In the genomic region with DNA sequence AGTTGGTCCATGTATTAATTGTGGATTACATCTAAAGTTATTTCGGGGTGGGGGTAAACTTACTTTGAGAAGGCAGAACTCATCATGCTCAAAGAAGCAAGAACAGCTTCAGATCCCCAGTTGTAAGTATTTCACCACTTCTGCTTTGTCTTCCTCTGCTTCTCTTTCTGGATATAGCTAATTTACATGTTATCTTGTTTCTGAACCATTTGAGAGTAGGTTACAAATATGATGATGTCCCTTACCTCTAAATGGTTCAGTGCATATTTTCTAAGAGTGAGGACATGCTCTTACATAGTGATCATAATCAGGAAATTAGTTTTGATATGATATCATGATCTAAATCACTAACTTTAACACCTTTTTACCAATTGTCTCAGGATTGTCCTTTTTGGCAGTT, we compare ENCODE assay signal across 10 cellular contexts. TPM values are rescaled to one million over a fixed set of nuclear protein-coding genes. Genes with fewer than 3 reads are reported as not detected.
DNase-seq lines count a peak whose midpoint lies in the region; ATAC-seq, FAIRE-seq and TF ChIP-seq lines count a peak whose summit lies in the region.
"Had no signal": no experiment of that assay in that cellular context is flagged by ENCODE, and none has a peak within 500 bp of the region (broad histone marks: within the 10 kb centered on the region; RNA-seq: fewer than 3 reads in every experiment).

No MANE protein-coding gene starts in this region.

- H3K4me3 ChIP-seq in astrocyte (ENCODE audit: insufficient read depth, low read depth, low read length) = no peak overlapping the region

- H3K4me1 Mint-ChIP-seq in astrocyte (ENCODE audit: low read depth, unreplicated experiment) (peaks cover 60% of the 10 kb centered on the region), Calu3 (ENCODE audit: low read depth, unreplicated experiment) (peaks cover 10% of the 10 kb centered on the region), mesothelial cell of epicardium (peaks cover 28% of the 10 kb centered on the region)

- peak overlapping the region; percentile 86 for H3K4me2 ChIP-seq in astrocyte (ENCODE audit: low read length)

- CTCF ChIA-PET in Calu3 (lab: Charles Lee) = interaction anchor here (1.0 to 2.4 kb wide), 3 partner anchors 13 to 115 kb away, joined by 3 to 8 read pairs (median 3); no protein-coding TSS in a partner anchor

- H3K79me2 ChIP-seq in astrocyte (ENCODE audit: insufficient read depth, low read length) = peaks cover 93% of the 10 kb centered on the region

- H3K4me3 Mint-ChIP-seq in astrocyte (ENCODE audit: unreplicated experiment) = no peak overlapping the region
- no peak overlapping the region for H3K4me3 Mint-ChIP-seq in Calu3 (ENCODE audit: low read depth, unreplicated experiment)
- no peak overlapping the region for H3K4me3 Mint-ChIP-seq in mesothelial cell of epicardium
- H3K4me3 Mint-ChIP-seq: CD4-positive, CD25-positive, alpha-beta regulatory T cell had no signal

- peak overlapping the region; percentile 99 for H3K27ac ChIP-seq in astrocyte (ENCODE audit: low read depth, low read length)

- no peak for FAIRE-seq in astrocyte (lab: Jason Lieb, UNC)

- no peak overlapping the region for H2AFZ ChIP-seq in astrocyte (ENCODE audit: low read depth, low read length)

- peak overlapping the region; percentile 92 for H3K9ac ChIP-seq in astrocyte (ENCODE audit: low read length)

- H4K20me1 ChIP-seq in astrocyte (ENCODE audit: insufficient read depth, low read length) = peaks cover 62% of the 10 kb centered on the region

- H3K36me3 Mint-ChIP-seq in astrocyte (ENCODE audit: low read depth, unreplicated experiment) (peaks cover 2% of the 10 kb centered on the region), Calu3 (ENCODE audit: insufficient read depth, unreplicated experiment) (peaks cover 5% of the 10 kb centered on the region), mesothelial cell of epicardium (no peaks in the 10 kb centered on the region)
- H3K36me3 Mint-ChIP-seq: CD4-positive, CD25-positive, alpha-beta regulatory T cell; immature natural killer cell had no signal

- peaks cover 3% of the 10 kb centered on the region for H3K36me3 ChIP-seq in astrocyte (ENCODE audit: insufficient read depth, low read length)

- peaks cover 62% of the 10 kb centered on the region for H3K4me1 ChIP-seq in astrocyte (ENCODE audit: insufficient read depth, low read length)

- TF ChIP-seq CTCF in astrocyte (IDR thresholded peaks at IDR 0.05; ENCODE audit: insufficient read depth, low read depth, low read length) = no peak
- no peak for TF ChIP-seq CTCF in Calu3 (IDR thresholded peaks at IDR 0.05; ENCODE audit: unreplicated experiment)
- no peak for TF ChIP-seq CTCF in mesothelial cell of epicardium (IDR thresholded peaks at IDR 0.05; ENCODE audit: unreplicated experiment)

- intact Hi-C loops in Calu3 (cut with micrococcal nuclease; ENCODE audit: unreplicated experiment) = loop anchor here (5.0 kb wide), 2 partner anchors 37 to 57 kb away; no protein-coding TSS in a partner anchor

- H3K9me3 ChIP-seq in astrocyte (ENCODE audit: insufficient read depth, low read depth, low read length) = no peaks in the 10 kb centered on the region

- H3K27me3 Mint-ChIP-seq in astrocyte (ENCODE audit: low read depth, unreplicated experiment) (no peaks in the 10 kb centered on the region), Calu3 (ENCODE audit: unreplicated experiment) (no peaks in the 10 kb centered on the region), mesothelial cell of epicardium (ENCODE audit: low read depth) (no peaks in the 10 kb centered on the region)

- DNase-seq in CD1c-positive myeloid dendritic cell (ENCODE audit: extremely low spot score) (peak; percentile 37), astrocyte (ENCODE audit: low read depth) (no peak), A172 (ENCODE audit: low spot score) (no peak), Calu3 (no peak), mesothelial cell of epicardium (ENCODE audit: low spot score in 2 of 2, unreplicated experiment in 2 of 2) (no peak)
- DNase-seq in stimulated activated CD4-positive, alpha-beta T cell treated with anti-CD3 and anti-CD28 coated beads, Interleukin-4, amount 100 ng/mL, for 1 hour = no peak
- DNase-seq: CD4-positive, CD25-positive, alpha-beta regulatory T cell; immature natural killer cell had no signal

- no peaks in the 10 kb centered on the region for H3K9me3 Mint-ChIP-seq in astrocyte (ENCODE audit: unreplicated experiment)
- no peaks in the 10 kb centered on the region for H3K9me3 Mint-ChIP-seq in Calu3 (ENCODE audit: low read depth, unreplicated experiment)
- no peaks in the 10 kb centered on the region for H3K9me3 Mint-ChIP-seq in mesothelial cell of epicardium
- H3K9me3 Mint-ChIP-seq: immature natural killer cell had no signal

- H3K27ac Mint-ChIP-seq in astrocyte (ENCODE audit: unreplicated experiment) (no peak overlapping the region), Calu3 (ENCODE audit: unreplicated experiment) (no peak overlapping the region), mesothelial cell of epicardium (no peak overlapping the region)
- H3K27ac Mint-ChIP-seq: CD4-positive, CD25-positive, alpha-beta regulatory T cell; immature natural killer cell had no signal

- ATAC-seq in GM19467 (IDR thresholded peaks at IDR 0.05; ENCODE audit: unreplicated experiment) (peak; percentile 45), HG03159 (IDR thresholded peaks at IDR 0.05; ENCODE audit: unreplicated experiment) (peak; percentile 75)

- H3K27me3 ChIP-seq in astrocyte (ENCODE audit: insufficient read depth, low read length) = no peaks in the 10 kb centered on the region

- BruUV-seq in Calu3 (replicated peaks; lab: Mats Ljungman, UMichigan) = no TSS peak

RNA-seq across cellular contexts. Expression of a gene that starts 11.9 kb away (rescaled TPM):
- total RNA-seq in astrocyte (291 and 347 TPM in 2 replicates), Calu3 (2022) (150 and 183 TPM in 2 replicates), mesothelial cell of epicardium (190 to 209 TPM (median 200 TPM) in 3 replicates)
- 120 and 180 TPM in 2 replicates for total RNA-seq in A172 (2014; rRNA removed; shearing (Covaris generic))
